ENCODE assay signal across 8 cellular contexts in genomic region chr22:46575915-46576555, GRCh38. TPM values are rescaled to one million over a fixed set of nuclear protein-coding genes. Genes with fewer than 3 reads are reported as not detected.
DNase-seq lines count a peak whose midpoint lies in the region; ATAC-seq, FAIRE-seq and TF ChIP-seq lines count a peak whose summit lies in the region.

No MANE protein-coding gene starts in this region.

- H3K4me2 ChIP-seq in astrocyte (ENCODE audit: low read length) = peak overlapping the region; percentile 84

- peaks cover 4% of the 10 kb centered on the region for H3K36me3 Mint-ChIP-seq in activated CD4-positive, alpha-beta T cell treated with anti-CD3 and anti-CD28 coated beads, Interleukin-2, amount 10 ng/mL, durations not matched to agents 24 days and 14 days (ENCODE audit: low read depth)
- peaks cover 2% of the 10 kb centered on the region for H3K36me3 Mint-ChIP-seq in astrocyte (ENCODE audit: low read depth, unreplicated experiment)

- H3K36me3 ChIP-seq in astrocyte (ENCODE audit: insufficient read depth, low read length) = no peaks in the 10 kb centered on the region
- no peaks in the 10 kb centered on the region for H3K36me3 ChIP-seq in tibial nerve

- peaks cover 16% of the 10 kb centered on the region for H3K79me2 ChIP-seq in astrocyte (ENCODE audit: insufficient read depth, low read length)

- H3K27me3 Mint-ChIP-seq in activated CD4-positive, alpha-beta T cell treated with anti-CD3 and anti-CD28 coated beads, Interleukin-2, amount 10 ng/mL, durations not matched to agents 24 days and 14 days = no peaks in the 10 kb centered on the region
- peaks cover 15% of the 10 kb centered on the region for H3K27me3 Mint-ChIP-seq in astrocyte (ENCODE audit: low read depth, unreplicated experiment)

- WGBS in tibial nerve, 2 donors = 50 to 71% methylated on average over 7 to 10 of the region's 10 CpGs

- H3K9me3 Mint-ChIP-seq in activated CD4-positive, alpha-beta T cell treated with anti-CD3 and anti-CD28 coated beads, Interleukin-2, amount 10 ng/mL, durations not matched to agents 24 days and 14 days = peaks cover 5% of the 10 kb centered on the region
- peaks cover 13% of the 10 kb centered on the region for H3K9me3 Mint-ChIP-seq in astrocyte (ENCODE audit: unreplicated experiment)

- FAIRE-seq in astrocyte (lab: Jason Lieb, UNC) = no peak

- TF ChIP-seq EP300 in tibial nerve (IDR thresholded peaks at IDR 0.05) = no peak

- DNase-seq in activated CD4-positive, alpha-beta T cell treated with anti-CD3 and anti-CD28 coated beads, Interleukin-2, amount 10 ng/mL, durations not matched to agents 24 days and 14 days = peak; percentile 64
- DNase-seq in activated CD4-positive, alpha-beta T cell treated with anti-CD3 and anti-CD28 coated beads, Interleukin-2, amount 50 U/mL, for 1 hour = no peak
- DNase-seq in astrocyte (ENCODE audit: low read depth) (no peak), left colon (peak; percentile 66 to 75), tibial nerve (ENCODE audit: low spot score in 2 of 2) (no peak)
- DNase-seq in NK-92 treated with Interleukin-12 subunit alpha and Interleukin-12 subunit beta, amount 100 ng/mL, for 24 hours (lab: John Stamatoyannopoulos, UW) = no peak

- ATAC-seq in left colon (peak; percentile 49), GM21528 (IDR thresholded peaks at IDR 0.05; ENCODE audit: low FRiP score, unreplicated experiment) (no peak), GM19397 (IDR thresholded peaks at IDR 0.05; ENCODE audit: unreplicated experiment) (no peak)

- H3K4me1 Mint-ChIP-seq in activated CD4-positive, alpha-beta T cell treated with anti-CD3 and anti-CD28 coated beads, Interleukin-2, amount 10 ng/mL, durations not matched to agents 24 days and 14 days = peaks cover 39% of the 10 kb centered on the region
- peaks cover 23% of the 10 kb centered on the region for H3K4me1 Mint-ChIP-seq in astrocyte (ENCODE audit: low read depth, unreplicated experiment)

- H3K27ac Mint-ChIP-seq in activated CD4-positive, alpha-beta T cell treated with anti-CD3 and anti-CD28 coated beads, Interleukin-2, amount 10 ng/mL, durations not matched to agents 24 days and 14 days = peak overlapping the region; percentile 92
- H3K27ac Mint-ChIP-seq in astrocyte (ENCODE audit: unreplicated experiment) = peak overlapping the region; percentile 75

- H3K4me1 ChIP-seq in astrocyte (ENCODE audit: insufficient read depth, low read length) (peaks cover 22% of the 10 kb centered on the region), tibial nerve (peaks cover 0 to 43% (median 29%) of the 10 kb centered on the region in 4 donors)

- intact Hi-C loops in activated CD4-positive, alpha-beta T cell treated with anti-CD3 and anti-CD28 coated beads, Interleukin-2, amount 10 ng/mL, durations not matched to agents 24 days and 14 days (cut with micrococcal nuclease) = loop anchor here (2.0 to 5.0 kb wide), 2 partner anchors 36 to 99 kb away; no protein-coding TSS in a partner anchor
- intact Hi-C loops in left colon (cut with DNase I, micrococcal nuclease) = no loop called here

- H3K27ac ChIP-seq in astrocyte (ENCODE audit: low read depth, low read length) = no peak overlapping the region
- H3K27ac ChIP-seq in tibial nerve = peak overlapping the region in 2 of 4 donors; percentile 72 to 79

- H3K4me3 Mint-ChIP-seq in activated CD4-positive, alpha-beta T cell treated with anti-CD3 and anti-CD28 coated beads, Interleukin-2, amount 10 ng/mL, durations not matched to agents 24 days and 14 days = peak overlapping the region; percentile 83
- H3K4me3 Mint-ChIP-seq in astrocyte (ENCODE audit: unreplicated experiment) = peak overlapping the region; percentile 80

- no peak for TF ChIP-seq POLR2A in tibial nerve (IDR thresholded peaks at IDR 0.05)

- no peak for TF ChIP-seq CTCF in astrocyte (IDR thresholded peaks at IDR 0.05; ENCODE audit: insufficient read depth, low read depth, low read length)
- no peak for TF ChIP-seq CTCF in tibial nerve (IDR thresholded peaks at IDR 0.05)

- H3K4me3 ChIP-seq in astrocyte (ENCODE audit: insufficient read depth, low read depth, low read length) (peak overlapping the region; percentile 36), tibial nerve (peak overlapping the region; percentile 20 to 91 (median 47))

- peaks cover 30% of the 10 kb centered on the region for H4K20me1 ChIP-seq in astrocyte (ENCODE audit: insufficient read depth, low read length)

- peaks cover 11% of the 10 kb centered on the region for H3K9me3 ChIP-seq in astrocyte (ENCODE audit: insufficient read depth, low read depth, low read length)
- peaks cover 0 to 13% (median 0%) of the 10 kb centered on the region in 4 donors for H3K9me3 ChIP-seq in tibial nerve

- H3K27me3 ChIP-seq in astrocyte (ENCODE audit: insufficient read depth, low read length) (no peaks in the 10 kb centered on the region), tibial nerve (no peaks in the 10 kb centered on the region)

- peak overlapping the region; percentile 41 for H3K9ac ChIP-seq in astrocyte (ENCODE audit: low read length)

- peak overlapping the region; percentile 84 for H2AFZ ChIP-seq in astrocyte (ENCODE audit: low read depth, low read length)

RNA-seq across cellular contexts. Expression of gene CELSR1, which starts 38.6 kb away (rescaled TPM):
- 0.36 and 0.37 TPM in 2 replicates for total RNA-seq in activated CD4-positive, alpha-beta T cell treated with anti-CD3 and anti-CD28 coated beads, Interleukin-2, amount 10 ng/mL, durations not matched to agents 24 days and 14 days
- 27.6 and 38.5 TPM in 2 replicates for total RNA-seq in astrocyte
- 1 to 10 TPM; 1.8 to 4.9 TPM for total RNA-seq in left colon
- 1 to 10 TPM; 1.0 to 5.9 (median 2.6) TPM for total RNA-seq in tibial nerve

RNA-seq across cellular contexts. Expression of gene GRAMD4, which starts 44.2 kb away (rescaled TPM):
- 63.8 and 66.1 TPM in 2 replicates for total RNA-seq in activated CD4-positive, alpha-beta T cell treated with anti-CD3 and anti-CD28 coated beads, Interleukin-2, amount 10 ng/mL, durations not matched to agents 24 days and 14 days
- total RNA-seq in astrocyte = 14.3 and 17.8 TPM in 2 replicates
- 100 to 1,000 TPM; 178 to 213 TPM for total RNA-seq in left colon
- total RNA-seq in tibial nerve = 100 to 1,000 TPM in 1 of 4 donors, 10 to 100 TPM in 3; 18.2 to 299 (median 54.3) TPM

Comparison
In these comparisons a context has a peak if more than half of its experiments do, and no peak if none do; other contexts are left out.
1. DNase-seq: peak in activated CD4-positive, alpha-beta T cell treated with anti-CD3 and anti-CD28 coated beads, Interleukin-2, amount 10 ng/mL, durations not matched to agents 24 days and 14 days (single experiment) and left colon (2 of 2); none in activated CD4-positive, alpha-beta T cell treated with anti-CD3 and anti-CD28 coated beads, Interleukin-2, amount 50 U/mL, for 1 hour (single experiment), astrocyte (single experiment), tibial nerve (0 of 2) and NK-92 treated with Interleukin-12 subunit alpha and Interleukin-12 subunit beta, amount 100 ng/mL, for 24 hours (single experiment).